In the genomic region with DNA sequence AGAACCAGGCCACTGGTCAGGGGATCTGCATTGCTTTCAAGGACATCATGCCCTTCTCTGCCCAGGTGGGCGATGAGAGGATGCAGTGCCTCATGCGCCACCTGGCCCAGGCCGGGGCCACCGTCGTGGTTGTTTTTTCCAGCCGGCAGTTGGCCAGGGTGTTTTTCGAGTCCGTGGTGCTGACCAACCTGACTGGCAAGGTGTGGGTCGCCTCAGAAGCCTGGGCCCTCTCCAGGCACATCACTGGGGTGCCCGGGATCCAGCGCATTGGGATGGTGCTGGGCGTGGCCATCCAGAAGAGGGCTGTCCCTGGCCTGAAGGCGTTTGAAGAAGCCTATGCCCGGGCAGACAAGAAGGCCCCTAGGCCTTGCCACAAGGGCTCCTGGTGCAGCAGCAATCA, we compare ENCODE assay signal across 3 cellular contexts.
TF ChIP-seq lines count a peak whose summit lies in the region.

No MANE protein-coding gene starts in this region.

TF ChIP-seq in SK-N-SH, 30 proteins besides CTCF, POLR2A, EP300 and RAD21:
- no peak for TF ChIP-seq GABPA (IDR thresholded peaks at IDR 0.05; ENCODE audit: low read depth)
- no peak for TF ChIP-seq RFX5 (IDR thresholded peaks at IDR 0.05; ENCODE audit: low read length)
- TF ChIP-seq, protein P1, sequence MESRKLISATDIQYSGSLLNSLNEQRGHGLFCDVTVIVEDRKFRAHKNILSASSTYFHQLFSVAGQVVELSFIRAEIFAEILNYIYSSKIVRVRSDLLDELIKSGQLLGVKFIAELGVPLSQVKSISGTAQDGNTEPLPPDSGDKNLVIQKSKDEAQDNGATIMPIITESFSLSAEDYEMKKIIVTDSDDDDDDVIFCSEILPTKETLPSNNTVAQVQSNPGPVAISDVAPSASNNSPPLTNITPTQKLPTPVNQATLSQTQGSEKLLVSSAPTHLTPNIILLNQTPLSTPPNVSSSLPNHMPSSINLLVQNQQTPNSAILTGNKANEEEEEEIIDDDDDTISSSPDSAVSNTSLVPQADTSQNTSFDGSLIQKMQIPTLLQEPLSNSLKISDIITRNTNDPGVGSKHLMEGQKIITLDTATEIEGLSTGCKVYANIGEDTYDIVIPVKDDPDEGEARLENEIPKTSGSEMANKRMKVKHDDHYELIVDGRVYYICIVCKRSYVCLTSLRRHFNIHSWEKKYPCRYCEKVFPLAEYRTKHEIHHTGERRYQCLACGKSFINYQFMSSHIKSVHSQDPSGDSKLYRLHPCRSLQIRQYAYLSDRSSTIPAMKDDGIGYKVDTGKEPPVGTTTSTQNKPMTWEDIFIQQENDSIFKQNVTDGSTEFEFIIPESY (IDR thresholded peaks at IDR 0.05; ENCODE audit: borderline replicate concordance, low read depth) = no peak
- no peak for TF ChIP-seq TCF12 (IDR thresholded peaks at IDR 0.05)
- TF ChIP-seq FOXM1 (IDR thresholded peaks at IDR 0.05; ENCODE audit: low read depth) = no peak
- TF ChIP-seq ELF1 (IDR thresholded peaks at IDR 0.05) = no peak
- no peak for TF ChIP-seq FOSL2 (IDR thresholded peaks at IDR 0.05; ENCODE audit: borderline replicate concordance, low read depth)
- TF ChIP-seq PBX3 (IDR thresholded peaks at IDR 0.05) = no peak

TF ChIP-seq in SK-N-SH treated with all-trans-retinoic acid at 6 μM for 48 hours, 23 proteins besides CTCF, POLR2A, EP300 and RAD21:
- TF ChIP-seq CSDC2 (CRISPR knock-in tag; IDR thresholded peaks at IDR 0.05) (no peak), ZFP30 (CRISPR knock-in tag; IDR thresholded peaks at IDR 0.05) (no peak), BACH2 (CRISPR knock-in tag; IDR thresholded peaks at IDR 0.05; ENCODE audit: borderline replicate concordance) (no peak), OSR1 (CRISPR knock-in tag; IDR thresholded peaks at IDR 0.05) (no peak)

TF ChIP-seq in K562, 482 proteins besides CTCF, POLR2A, EP300 and RAD21:
- TF ChIP-seq USF1 (CRISPR knock-in tag; IDR thresholded peaks at IDR 0.05) = 0 out of 2 replicates have a peak, but pooled peaks have one; percentile 14
- TF ChIP-seq MXD1 (CRISPR knock-in tag; IDR thresholded peaks at IDR 0.05; ENCODE audit: borderline replicate concordance, poor library complexity, severe bottlenecking) = no peak
- no peak for TF ChIP-seq SREBF1 (IDR thresholded peaks at IDR 0.05; ENCODE audit: borderline replicate concordance, low read depth, low read length)
